In genomic region chr17:2749784-2750181, GRCh38 we compare ENCODE assay signal across 8 cellular contexts.
DNase-seq lines count a peak whose midpoint lies in the region.

No MANE protein-coding gene starts in this region.

- peak; percentile 61 for DNase-seq in SIG-M5 treated with dmso at 0.1 percent for 504 hours (lab: John Stamatoyannopoulos, UW; ENCODE audit: unreplicated experiment)
- DNase-seq in SIG-M5 (lab: John Stamatoyannopoulos, UW), result no peak
- DNase-seq in NOMO-1 treated with DMSO at 0.1 percent for 48 hours (lab: John Stamatoyannopoulos, UW; ENCODE audit: unreplicated experiment), result peak; percentile 63
- DNase-seq in activated T-cell treated with anti-CD3 and anti-CD28 coated beads for 1 hour (ENCODE audit: low read depth), result peak; percentile 57
- DNase-seq in epidermal melanocyte (ENCODE audit: insufficient read length, low spot score), result peak; percentile 83
- peak; percentile 72 for DNase-seq in midbrain (lab: John Stamatoyannopoulos, UW)
- DNase-seq in stimulated activated CD8-positive, alpha-beta memory T cell treated with anti-CD3 and anti-CD28 coated beads, Interleukin-4, amount 100 ng/mL, for 1 hour (ENCODE audit: low read depth in 2 of 2, low spot score in 1 of 2), result peak; percentile 17 to 42
- no peak for DNase-seq in NK-92 treated with Interleukin-12 subunit alpha and Interleukin-12 subunit beta, amount 100 ng/mL, for 24 hours (lab: John Stamatoyannopoulos, UW)

Comparison
In these comparisons a context has a peak if more than half of its experiments do, and no peak if none do; other contexts are left out.
1. DNase-seq: peak in SIG-M5 treated with dmso at 0.1 percent for 504 hours (single experiment), NOMO-1 treated with DMSO at 0.1 percent for 48 hours (single experiment), activated T-cell treated with anti-CD3 and anti-CD28 coated beads for 1 hour (single experiment), epidermal melanocyte (single experiment), midbrain (single experiment) and stimulated activated CD8-positive, alpha-beta memory T cell treated with anti-CD3 and anti-CD28 coated beads, Interleukin-4, amount 100 ng/mL, for 1 hour (2 of 2); none in SIG-M5 (single experiment) and NK-92 treated with Interleukin-12 subunit alpha and Interleukin-12 subunit beta, amount 100 ng/mL, for 24 hours (single experiment).